Comparison of ENCODE assay signal across 21 cellular contexts in the genomic region with DNA sequence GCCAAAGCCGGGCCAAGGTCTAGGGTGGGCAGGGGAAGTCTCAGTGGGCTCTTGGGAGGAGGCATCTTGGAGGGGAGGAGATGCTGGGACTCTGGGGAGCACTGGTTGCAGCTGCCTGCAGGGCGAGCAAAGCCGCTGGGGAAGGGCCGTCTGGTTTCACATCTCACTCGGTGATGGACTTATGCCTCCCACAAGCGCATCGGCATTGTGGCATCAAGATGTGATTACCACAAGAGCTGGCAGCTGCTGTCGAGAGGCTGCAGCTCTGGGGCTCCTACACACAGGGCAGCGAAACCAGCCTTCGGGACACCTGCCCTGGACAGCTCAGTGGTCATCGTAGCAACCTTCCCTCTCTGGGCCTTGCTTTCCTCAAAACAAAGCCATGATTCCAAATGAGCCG. TPM values are rescaled to one million over a fixed set of nuclear protein-coding genes. Genes with fewer than 3 reads are reported as not detected.
DNase-seq lines count a peak whose midpoint lies in the region; ATAC-seq lines count a peak whose summit lies in the region.
"Had no signal": no experiment of that assay in that cellular context is flagged by ENCODE, and none has a peak within 500 bp of the region (broad histone marks: within the 10 kb centered on the region; RNA-seq: fewer than 3 reads in every experiment).

No MANE protein-coding gene starts in this region.

- H3K4me3 ChIP-seq in BLaER1, result peak overlapping the region; percentile 36
- H3K4me3 ChIP-seq: MG63 had no signal

- peak overlapping the region; percentile 92 for H3K27ac ChIP-seq in BLaER1

- peaks cover 82% of the 10 kb centered on the region for H3K4me1 ChIP-seq in BLaER1

- 0 out of 2 replicates have a peak, but pooled peaks cover 2% of the 10 kb centered on the region for H3K36me3 ChIP-seq in BLaER1
- H3K36me3 ChIP-seq: MG63 had no signal

- H3K9ac ChIP-seq in BLaER1, result peak overlapping the region; percentile 73

- DNase-seq in DMS79 treated with DMSO at 0.1 percent for 48 hours (lab: John Stamatoyannopoulos, UW), result peak; percentile 6
- peak; percentile 27 for DNase-seq in NCI-H510A treated with DMSO at 0.1 percent for 48 hours (lab: John Stamatoyannopoulos, UW)
- peak; percentile 96 for DNase-seq in myocyte (ENCODE audit: low read depth)
- DNase-seq in activated CD4-positive, CD25-positive, alpha-beta regulatory T cell (lab: John Stamatoyannopoulos, UW), result no peak
- DNase-seq in amygdala (lab: John Stamatoyannopoulos, UW), result no peak
- DNase-seq in ureter (ENCODE audit: low spot score), result no peak
- DNase-seq: ACHN; AML-193; CD4-positive, alpha-beta T cell; KG1; MG63; NCI-H187; NCI-H446; NCI-H748 treated with DMSO at 0.1 percent for 48 hours; T-helper 1 cell had no signal

- peak overlapping the region; percentile 96 for H3K4me2 ChIP-seq in BLaER1

- H4K20me1 ChIP-seq in BLaER1, result peaks cover 9% of the 10 kb centered on the region

- peaks cover 8% of the 10 kb centered on the region; the same call in 1 of the 2 replicates for H3K27me3 ChIP-seq in BLaER1
- H3K27me3 ChIP-seq: MG63 had no signal

- ATAC-seq in HG03354 (IDR thresholded peaks at IDR 0.05; ENCODE audit: poor library complexity, severe bottlenecking, unreplicated experiment), result no peak
- ATAC-seq: Panc1, Right ventricle myocardium inferior, SK-N-SH treated with all-trans-retinoic acid at 6 μM for 48 hours had no signal

- no peaks in the 10 kb centered on the region for H3K9me3 ChIP-seq in BLaER1
- H3K9me3 ChIP-seq: MG63 had no signal

RNA-seq across cellular contexts. Expression of a gene that starts 3.1 kb away (rescaled TPM):
- total RNA-seq in myocyte (14.6 and 15.4 TPM in 2 replicates), ureter (1.6 TPM)
- 3.7 TPM for polyA plus RNA-seq in myocyte (2012)
- total RNA-seq: HepG2 had no signal
- polyA plus RNA-seq: HepG2 had no signal

Comparison
In these comparisons a context has a peak if more than half of its experiments do, and no peak if none do; other contexts are left out.
1. DNase-seq: peak in DMS79 treated with DMSO at 0.1 percent for 48 hours (single experiment), NCI-H510A treated with DMSO at 0.1 percent for 48 hours (single experiment) and myocyte (single experiment); none in activated CD4-positive, CD25-positive, alpha-beta regulatory T cell (0 of 4), amygdala (0 of 56) and ureter (single experiment).